35 cellular contexts compared by ENCODE assay signal in the genomic region with DNA sequence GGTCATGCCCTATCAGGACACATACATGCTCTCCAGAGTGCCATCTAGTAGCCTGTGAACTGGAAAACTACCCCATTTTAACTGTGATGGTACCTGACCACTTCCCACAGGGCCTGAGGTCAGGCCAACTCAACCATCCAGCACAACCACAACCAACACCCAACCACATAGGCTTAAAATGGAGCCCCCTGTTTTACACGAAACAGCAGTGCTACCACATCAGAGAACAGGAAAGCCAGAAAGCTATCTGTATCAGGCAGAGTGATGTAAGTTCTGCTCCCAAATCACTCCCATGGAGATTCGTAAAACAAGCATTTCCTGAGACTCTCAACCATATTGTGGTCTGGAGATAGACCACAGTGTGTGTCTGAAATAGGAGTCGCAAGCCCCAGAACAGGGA.
"Had no signal": no experiment of that assay in that cellular context is flagged by ENCODE, and none has a peak within 500 bp of the region (broad histone marks: within the 10 kb centered on the region; RNA-seq: fewer than 3 reads in every experiment).

No MANE protein-coding gene starts in this region.

- H3K4me1 Mint-ChIP-seq: activated B cell treated with CpG ODN at 0.5 μM for 24 hours, brain had no signal

- H2AFZ ChIP-seq: PC-9 had no signal

- H3K4me3 ChIP-seq: adrenal gland, MG63, PC-9 had no signal

- H3K27me3 Mint-ChIP-seq: activated B cell treated with CpG ODN at 0.5 μM for 24 hours; activated CD4-positive, alpha-beta memory T cell treated with anti-CD3 and anti-CD28 coated beads for 36 hours; T-cell had no signal

- H3K36me3 ChIP-seq: adrenal gland, MG63 had no signal

- H3K4me3 Mint-ChIP-seq: activated B cell treated with CpG ODN at 0.5 μM for 24 hours; activated CD4-positive, alpha-beta memory T cell treated with anti-CD3 and anti-CD28 coated beads for 36 hours; activated naive CD4-positive, alpha-beta T cell treated with anti-CD3 and anti-CD28 coated beads for 36 hours; activated T-cell treated with anti-CD3 and anti-CD28 coated beads, Interleukin-2, amount 50 U/mL, for 4 hours; activated T-helper 1 cell treated with anti-CD3 and anti-CD28 coated beads, Interleukin-12 subunit alpha, Interleukin-12 subunit beta, Interleukin-2, Interleukin-4 antibody, amounts not matched to agents 30 ng/mL and 10 ng/mL and 1 ng/mL, durations not matched to agents 14 hours and 24 hours and 36 hours; brain; T-cell had no signal

- H3K9me3 ChIP-seq: adrenal gland had no signal

- DNase-seq: activated B cell treated with CpG ODN at 0.5 μM for 24 hours; activated CD4-positive, alpha-beta memory T cell treated with anti-CD3 and anti-CD28 coated beads for 36 hours; activated CD4-positive, alpha-beta T cell treated with anti-CD3 and anti-CD28 coated beads for 4 hours; activated CD4-positive, alpha-beta T cell treated with anti-CD3 and anti-CD28 coated beads, Interleukin-2, amount 50 U/mL, for 1 hour; activated CD4-positive, CD25-positive, alpha-beta regulatory T cell treated with anti-CD3 and anti-CD28 coated beads, Interleukin-2, amount 50 U/mL, for 72 hours; activated CD8-positive, alpha-beta memory T cell treated with anti-CD3 and anti-CD28 coated beads, Interleukin-2, amount 50 U/mL, for 4 hours; activated gamma-delta T cell treated with Interleukin-2 at 50 U/mL for 16 hours; activated naive CD4-positive, alpha-beta T cell treated with anti-CD3 and anti-CD28 coated beads for 36 hours; activated T-cell treated with anti-CD3 and anti-CD28 coated beads for 4 hours; activated T-cell treated with anti-CD3 and anti-CD28 coated beads, Interleukin-2, amount 50 U/mL, for 4 hours; adrenal gland; caudate nucleus; cerebellar nuclear complex; Kasumi-1; KG1; MG63; NCI-H1048; NCI-H1436 treated with DMSO at 0.1 percent for 48 hours; NCI-H187; NCI-H2029 treated with DMSO at 0.1 percent for 48 hours; NCI-H2171 treated with DMSO at 0.1 percent for 48 hours; NCI-H2227 treated with DMSO at 0.1 percent for 48 hours; NCI-H446 treated with DMSO at 0.1 percent for 48 hours; NCI-H524 treated with DMSO at 0.1 percent for 48 hours; PC-9; SIG-M5; T-cell; T-helper 9 cell had no signal

- ATAC-seq: activated naive CD4-positive, alpha-beta T cell treated with anti-CD3 and anti-CD28 coated beads, Interleukin-2, amount 50 U/mL, for 72 hours; activated T-cell treated with anti-CD3 and anti-CD28 coated beads, Interleukin-2, amount 50 U/mL, for 4 hours; Right ventricle myocardium inferior; SK-N-SH treated with all-trans-retinoic acid at 6 μM for 48 hours; T-cell had no signal

- H3K27ac ChIP-seq: adrenal gland, PC-9, RWPE1, VCaP had no signal

- H3K27me3 ChIP-seq: adrenal gland, MG63 had no signal

- H3K4me1 ChIP-seq: adrenal gland had no signal

- H3K4me2 ChIP-seq: PC-9 had no signal

- H3K27ac Mint-ChIP-seq: activated B cell treated with CpG ODN at 0.5 μM for 24 hours; activated CD4-positive, alpha-beta memory T cell treated with anti-CD3 and anti-CD28 coated beads for 36 hours; activated naive CD4-positive, alpha-beta T cell treated with anti-CD3 and anti-CD28 coated beads for 36 hours; activated naive CD4-positive, alpha-beta T cell treated with anti-CD3 and anti-CD28 coated beads, Interleukin-2, amount 50 U/mL, for 72 hours; activated T-helper 1 cell treated with anti-CD3 and anti-CD28 coated beads, Interleukin-12 subunit alpha, Interleukin-12 subunit beta, Interleukin-2, Interleukin-4 antibody, amounts not matched to agents 30 ng/mL and 10 ng/mL and 1 ng/mL, durations not matched to agents 14 hours and 24 hours and 36 hours; brain; T-cell had no signal

- H3K36me3 Mint-ChIP-seq: activated CD4-positive, alpha-beta memory T cell treated with anti-CD3 and anti-CD28 coated beads for 36 hours; activated naive CD4-positive, alpha-beta T cell treated with anti-CD3 and anti-CD28 coated beads, Interleukin-2, amount 50 U/mL, for 72 hours; brain; T-cell had no signal
